16 cellular contexts compared by ENCODE assay signal in genomic region chr7:26005683-26006410, GRCh38.
DNase-seq lines count a peak whose midpoint lies in the region; ATAC-seq and TF ChIP-seq lines count a peak whose summit lies in the region.
"Had no signal": no experiment of that assay in that cellular context is flagged by ENCODE, and none has a peak within 500 bp of the region (broad histone marks: within the 10 kb centered on the region; RNA-seq: fewer than 3 reads in every experiment).

No MANE protein-coding gene starts in this region.

- no peaks in the 10 kb centered on the region for H3K79me1 ChIP-seq in trophoblast cell (ENCODE audit: low read length)

- H4K8ac ChIP-seq in trophoblast cell (ENCODE audit: low read depth, low read length) = no peak overlapping the region

- no peaks in the 10 kb centered on the region for H3K79me2 ChIP-seq in trophoblast cell (ENCODE audit: control insufficient read depth, insufficient read depth, low read length, poor library complexity)

- no peak overlapping the region for H3K14ac ChIP-seq in trophoblast cell (ENCODE audit: low read length)

- no peaks in the 10 kb centered on the region for H3K9me3 ChIP-seq in Peyer's patch
- no peaks in the 10 kb centered on the region for H3K9me3 ChIP-seq in trophoblast cell (ENCODE audit: insufficient read depth, low read depth, low read length)
- H3K9me3 ChIP-seq: HAP-1, SK-N-SH had no signal

- no peak overlapping the region for H2BK5ac ChIP-seq in trophoblast cell (ENCODE audit: low read depth, low read length, poor library complexity)

- DNase-seq in DMS53 (lab: John Stamatoyannopoulos, UW) (peak; percentile 80), Peyer's patch (peak in 2 of 3 donors; percentile 57 to 62), foreskin keratinocyte (peak; percentile 0 to 25), trophoblast cell (peak; percentile 58 to 83), Kasumi-1 (lab: John Stamatoyannopoulos, UW) (no peak), SKM-1 (lab: John Stamatoyannopoulos, UW; ENCODE audit: unreplicated experiment) (no peak), hypothalamus (lab: John Stamatoyannopoulos, UW) (no peak)
- DNase-seq: CD4-positive, alpha-beta T cell; MV-4-11; NCI-H1105 treated with DMSO at 0.1 percent for 48 hours; NCI-H187; NCI-H446; NCI-H526; SIG-M5; SK-N-SH had no signal

- no peak overlapping the region for H2BK120ac ChIP-seq in trophoblast cell (ENCODE audit: insufficient read depth, low read length, poor library complexity)

- TF ChIP-seq POLR2A in Peyer's patch (IDR thresholded peaks at IDR 0.05) = no peak

- no peak overlapping the region for H2AFZ ChIP-seq in trophoblast cell (ENCODE audit: insufficient read depth, low read length, poor library complexity)

- ATAC-seq in foreskin keratinocyte = peak; percentile 29

- H3K4me1 ChIP-seq in Peyer's patch = no peaks in the 10 kb centered on the region
- H3K4me1 ChIP-seq in foreskin keratinocyte = no peaks in the 10 kb centered on the region
- peaks cover 0 to 6% of the 10 kb centered on the region in 2 experiments for H3K4me1 ChIP-seq in trophoblast cell (ENCODE audit: control insufficient read depth in 1 of 2, insufficient read depth in 2 of 2, low read length in 2 of 2)
- H3K4me1 ChIP-seq: HAP-1 had no signal

- H3K36me3 ChIP-seq in Peyer's patch = no peaks in the 10 kb centered on the region
- no peaks in the 10 kb centered on the region for H3K36me3 ChIP-seq in trophoblast cell (ENCODE audit: control insufficient read depth in 1 of 2, insufficient read depth in 2 of 2, low read length in 2 of 2)
- H3K36me3 ChIP-seq: HAP-1 had no signal

- no CpG with 5 or more reads among the region's 12 CpGs for WGBS in trophoblast cell (ENCODE audit: extremely low coverage, insufficient coverage, insufficient read length)

- no peak overlapping the region for H3K4ac ChIP-seq in trophoblast cell (ENCODE audit: low read depth, low read length)

- H3K27me3 ChIP-seq in Peyer's patch (no peaks in the 10 kb centered on the region), foreskin keratinocyte (no peaks in the 10 kb centered on the region), trophoblast cell (ENCODE audit: insufficient read depth, low read length) (no peaks in the 10 kb centered on the region)

- no peak overlapping the region for H3K4me2 ChIP-seq in trophoblast cell (ENCODE audit: low read length)
- H3K4me2 ChIP-seq: SK-N-SH had no signal

- no peak overlapping the region for H3K23ac ChIP-seq in trophoblast cell (ENCODE audit: low read length)

- H3K9ac ChIP-seq in trophoblast cell (ENCODE audit: low read length) = no peak overlapping the region
- H3K9ac ChIP-seq: SK-N-SH had no signal

- no peak overlapping the region for H4K12ac ChIP-seq in trophoblast cell (ENCODE audit: low read depth, low read length)

- no peak overlapping the region for H3K18ac ChIP-seq in trophoblast cell (ENCODE audit: low read length)

- no peak overlapping the region for H2AK5ac ChIP-seq in trophoblast cell (ENCODE audit: low read length)

- H3K4me3 ChIP-seq in Peyer's patch (no peak overlapping the region), trophoblast cell (ENCODE audit: low read depth, low read length) (no peak overlapping the region)
- H3K4me3 ChIP-seq: HAP-1 had no signal

- H2BK12ac ChIP-seq in trophoblast cell (ENCODE audit: low read length) = no peak overlapping the region

- H3K27ac ChIP-seq in Peyer's patch (no peak overlapping the region), foreskin keratinocyte (no peak overlapping the region), trophoblast cell (ENCODE audit: low read depth, low read length) (no peak overlapping the region)

- TF ChIP-seq CTCF in Peyer's patch (IDR thresholded peaks at IDR 0.05) = no peak
- TF ChIP-seq CTCF in foreskin keratinocyte (conservative IDR thresholded peaks at IDR 0.05) = no peak

- no peak overlapping the region for H4K91ac ChIP-seq in trophoblast cell (ENCODE audit: low read depth, low read length)

Comparison
In these comparisons a context has a peak if more than half of its experiments do, and no peak if none do; other contexts are left out.
1. DNase-seq: peak in DMS53 (single experiment), Peyer's patch (2 of 3), foreskin keratinocyte (2 of 2) and trophoblast cell (2 of 2); none in Kasumi-1 (0 of 2), SKM-1 (single experiment) and hypothalamus (0 of 51).